In the genomic region with DNA sequence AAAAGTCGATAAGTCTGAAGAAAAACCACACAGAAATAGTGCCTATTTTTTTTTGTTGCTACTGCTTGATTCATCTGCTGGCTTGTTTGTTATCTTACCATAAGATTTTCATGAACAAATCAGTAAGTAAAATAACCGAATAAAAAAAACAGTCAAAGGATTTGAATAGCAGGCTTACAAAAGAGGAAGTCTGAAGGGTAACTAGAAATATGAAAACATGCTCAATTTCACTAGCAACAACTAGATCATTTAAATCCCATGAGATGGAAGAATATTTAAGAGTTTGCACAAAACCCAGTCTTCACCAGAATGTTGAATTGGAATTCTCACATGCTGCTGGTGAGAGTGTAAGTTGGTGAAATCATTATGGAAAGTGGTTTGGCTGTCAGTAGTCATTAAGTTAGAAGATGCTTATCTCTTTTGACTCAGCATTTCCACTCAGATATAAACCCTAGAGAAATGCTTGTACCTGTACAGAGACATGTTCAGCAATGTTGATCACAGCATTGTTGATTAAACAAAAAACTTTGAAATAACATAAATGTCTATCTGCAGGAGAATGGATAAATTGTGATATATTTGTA, we compare ENCODE assay signal across 15 cellular contexts.
A peak's percentile ranks its signal among the peaks of the same experiment; 100 is the strongest.
DNase-seq lines count a peak whose midpoint lies in the region; ATAC-seq and TF ChIP-seq lines count a peak whose summit lies in the region.
"Had no signal": no experiment of that assay in that cellular context is flagged by ENCODE, and none has a peak within 500 bp of the region (broad histone marks: within the 10 kb centered on the region; RNA-seq: fewer than 3 reads in every experiment).

No MANE protein-coding gene starts in this region.

- H3K27ac Mint-ChIP-seq in immature natural killer cell, result no peak overlapping the region
- H3K27ac Mint-ChIP-seq: activated naive CD8-positive, alpha-beta T cell treated with anti-CD3 and anti-CD28 coated beads, Interleukin-2, amount 50 U/mL, for 24 hours had no signal

- peaks cover 0 to 7% (median 4%) of the 10 kb centered on the region in 3 donors for H3K36me3 Mint-ChIP-seq in immature natural killer cell

- H3K4me3 Mint-ChIP-seq in immature natural killer cell, result no peak overlapping the region
- H3K4me3 Mint-ChIP-seq: activated naive CD8-positive, alpha-beta T cell treated with anti-CD3 and anti-CD28 coated beads, Interleukin-2, amount 50 U/mL, for 24 hours had no signal

- no peaks in the 10 kb centered on the region for H3K4me1 Mint-ChIP-seq in immature natural killer cell

- no peak for TF ChIP-seq POLR2A in NB4 (IDR thresholded peaks at IDR 0.05; ENCODE audit: extremely low read depth, insufficient read length)

- peak; percentile 54 for ATAC-seq in GM21619 (IDR thresholded peaks at IDR 0.05; ENCODE audit: unreplicated experiment)
- no peak for ATAC-seq in HG03025 (IDR thresholded peaks at IDR 0.05; ENCODE audit: low FRiP score, unreplicated experiment)
- ATAC-seq: activated naive CD8-positive, alpha-beta T cell treated with anti-CD3 and anti-CD28 coated beads, Interleukin-2, amount 50 U/mL, for 24 hours had no signal

- H3K27me3 Mint-ChIP-seq in immature natural killer cell (ENCODE audit: low read depth in 3 of 3), result peaks cover 0 to 4% (median 0%) of the 10 kb centered on the region in 3 donors
- H3K27me3 Mint-ChIP-seq: activated naive CD8-positive, alpha-beta T cell treated with anti-CD3 and anti-CD28 coated beads, Interleukin-2, amount 50 U/mL, for 24 hours had no signal

- no peaks in the 10 kb centered on the region for H3K9me3 Mint-ChIP-seq in immature natural killer cell
- H3K9me3 Mint-ChIP-seq: activated naive CD8-positive, alpha-beta T cell treated with anti-CD3 and anti-CD28 coated beads, Interleukin-2, amount 50 U/mL, for 24 hours had no signal

- TF ChIP-seq CTCF in GM12865 (IDR thresholded peaks at IDR 0.05; ENCODE audit: insufficient read depth, low read depth, low read length, missing control alignments) (no peak), NB4 (IDR thresholded peaks at IDR 0.05; ENCODE audit: low read depth, low read length) (no peak)

- DNase-seq in GM12865 (ENCODE audit: low read depth) (peak; percentile 2), NB4 (ENCODE audit: low read depth) (peak; percentile 19), dermis blood vessel endothelial cell (peak; percentile 25), immature natural killer cell (no peak), AG08395 (ENCODE audit: low spot score) (no peak), pons (ENCODE audit: low spot score) (no peak)
- DNase-seq: activated naive CD8-positive, alpha-beta T cell treated with anti-CD3 and anti-CD28 coated beads, Interleukin-2, amount 50 U/mL, for 24 hours; NCI-H2029; NCI-H774; SHP77 treated with DMSO at 0.1 percent for 48 hours had no signal

- H3K4me3 ChIP-seq in GM12865 (ENCODE audit: low read depth, low read length), result no peak overlapping the region
- no peak overlapping the region for H3K4me3 ChIP-seq in NB4 (ENCODE audit: low read depth, low read length)
- H3K4me3 ChIP-seq: BLaER1, coronary artery, skin epidermis had no signal

Comparison
In these comparisons a context has a peak if more than half of its experiments do, and no peak if none do; other contexts are left out.
1. DNase-seq: peak in GM12865 (single experiment), NB4 (single experiment) and dermis blood vessel endothelial cell (single experiment); none in immature natural killer cell (0 of 3), AG08395 (single experiment) and pons (single experiment).